In the genomic region with DNA sequence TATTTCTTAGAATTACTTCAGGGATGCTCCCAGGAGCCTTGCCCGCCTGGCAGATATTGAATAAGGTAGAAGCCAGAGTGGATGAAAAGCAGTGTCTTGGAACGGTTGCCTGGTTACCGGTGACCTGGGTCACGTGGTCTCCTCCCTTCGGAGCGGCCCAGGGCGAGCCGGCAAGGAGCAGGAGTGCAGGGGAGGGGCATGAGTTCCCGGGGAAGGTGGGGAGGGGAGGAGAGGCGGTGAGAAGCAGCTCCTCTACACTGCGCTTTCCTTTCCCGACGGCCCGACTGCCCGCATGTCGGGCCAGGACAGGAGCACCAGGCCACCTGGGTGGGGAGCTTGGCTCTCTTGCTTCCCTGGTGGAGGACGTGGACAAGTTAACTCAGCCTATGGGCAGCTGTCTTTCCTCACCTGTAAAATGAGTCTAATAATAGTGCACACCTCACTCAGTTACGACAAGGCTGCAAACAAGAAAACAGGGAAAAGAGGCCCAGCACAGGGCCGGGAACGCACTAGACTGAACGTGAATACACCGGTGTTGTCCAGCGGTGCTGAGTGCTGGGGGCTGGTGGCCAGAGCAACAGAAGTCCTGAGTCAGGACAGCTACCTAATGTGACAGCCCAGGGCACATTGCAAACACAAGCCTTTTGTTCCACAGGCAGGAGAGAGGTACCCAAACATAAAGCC, we compare ENCODE assay signal across 8 cellular contexts.
DNase-seq lines count a peak whose midpoint lies in the region; ATAC-seq and TF ChIP-seq lines count a peak whose summit lies in the region.

No MANE protein-coding gene starts in this region.

- ATAC-seq in left ventricle myocardium superior (peak; percentile 70), GM21360 (IDR thresholded peaks at IDR 0.05; ENCODE audit: unreplicated experiment) (no peak), GM18505 (IDR thresholded peaks at IDR 0.05; ENCODE audit: unreplicated experiment) (no peak)

- no peak for TF ChIP-seq POLR2A in GM18505 (IDR thresholded peaks at IDR 0.05; ENCODE audit: borderline replicate concordance, extremely low read depth, insufficient read depth, insufficient read length)

- H3K4me1 Mint-ChIP-seq in activated CD4-positive, alpha-beta T cell treated with anti-CD3 and anti-CD28 coated beads, Interleukin-2, amount 10 ng/mL, durations not matched to agents 24 days and 14 days, result no peaks in the 10 kb centered on the region

- DNase-seq in HEK293T (ENCODE audit: extremely low spot score) (peak; percentile 80), NCI-H69 (lab: John Stamatoyannopoulos, UW) (peak; percentile 91), left ventricle myocardium superior (peak; percentile 30), retina (peak; percentile 86), activated T-cell treated with anti-CD3 and anti-CD28 coated beads for 4 hours (no peak)
- DNase-seq in activated CD4-positive, alpha-beta T cell treated with anti-CD3 and anti-CD28 coated beads, Interleukin-2, amount 10 ng/mL, durations not matched to agents 24 days and 14 days, result no peak

- peaks cover 53% of the 10 kb centered on the region for H3K27me3 Mint-ChIP-seq in activated CD4-positive, alpha-beta T cell treated with anti-CD3 and anti-CD28 coated beads, Interleukin-2, amount 10 ng/mL, durations not matched to agents 24 days and 14 days

- CTCF ChIA-PET in HEK293T (lab: Yijun Ruan, JAX), result no interaction called here

- POLR2A ChIA-PET in HEK293T (lab: Yijun Ruan, JAX), result no interaction called here

- intact Hi-C loops in left ventricle myocardium superior (cut with micrococcal nuclease), result no loop called here
- intact Hi-C loops in activated CD4-positive, alpha-beta T cell treated with anti-CD3 and anti-CD28 coated beads, Interleukin-2, amount 10 ng/mL, durations not matched to agents 24 days and 14 days (cut with micrococcal nuclease), result no loop called here

- H3K27ac Mint-ChIP-seq in activated CD4-positive, alpha-beta T cell treated with anti-CD3 and anti-CD28 coated beads, Interleukin-2, amount 10 ng/mL, durations not matched to agents 24 days and 14 days, result no peak overlapping the region

- no peak overlapping the region for H3K4me3 Mint-ChIP-seq in activated CD4-positive, alpha-beta T cell treated with anti-CD3 and anti-CD28 coated beads, Interleukin-2, amount 10 ng/mL, durations not matched to agents 24 days and 14 days

- H3K36me3 Mint-ChIP-seq in activated CD4-positive, alpha-beta T cell treated with anti-CD3 and anti-CD28 coated beads, Interleukin-2, amount 10 ng/mL, durations not matched to agents 24 days and 14 days (ENCODE audit: low read depth), result no peaks in the 10 kb centered on the region

- H3K9me3 Mint-ChIP-seq in activated CD4-positive, alpha-beta T cell treated with anti-CD3 and anti-CD28 coated beads, Interleukin-2, amount 10 ng/mL, durations not matched to agents 24 days and 14 days, result no peaks in the 10 kb centered on the region

TF ChIP-seq in HEK293T, 16 proteins besides CTCF, POLR2A, EP300 and RAD21:
- no peak for TF ChIP-seq LEF1 (IDR thresholded peaks at IDR 0.05; ENCODE audit: borderline replicate concordance)
- TF ChIP-seq HDGF (IDR thresholded peaks at IDR 0.05; ENCODE audit: borderline replicate concordance), result no peak
- TF ChIP-seq FOXK2 (IDR thresholded peaks at IDR 0.05), result no peak
- no peak for TF ChIP-seq TARDBP (IDR thresholded peaks at IDR 0.05)
TF ChIP-seq in HEK293T: peak in this region for 0.

Comparison
In these comparisons a context has a peak if more than half of its experiments do, and no peak if none do; other contexts are left out.
1. DNase-seq: peak in HEK293T (single experiment), NCI-H69 (single experiment), left ventricle myocardium superior (single experiment) and retina (single experiment); none in activated CD4-positive, alpha-beta T cell treated with anti-CD3 and anti-CD28 coated beads, Interleukin-2, amount 10 ng/mL, durations not matched to agents 24 days and 14 days (single experiment) and activated T-cell treated with anti-CD3 and anti-CD28 coated beads for 4 hours (single experiment).